Comparison of ENCODE assay signal across 21 cellular contexts in the genomic region with DNA sequence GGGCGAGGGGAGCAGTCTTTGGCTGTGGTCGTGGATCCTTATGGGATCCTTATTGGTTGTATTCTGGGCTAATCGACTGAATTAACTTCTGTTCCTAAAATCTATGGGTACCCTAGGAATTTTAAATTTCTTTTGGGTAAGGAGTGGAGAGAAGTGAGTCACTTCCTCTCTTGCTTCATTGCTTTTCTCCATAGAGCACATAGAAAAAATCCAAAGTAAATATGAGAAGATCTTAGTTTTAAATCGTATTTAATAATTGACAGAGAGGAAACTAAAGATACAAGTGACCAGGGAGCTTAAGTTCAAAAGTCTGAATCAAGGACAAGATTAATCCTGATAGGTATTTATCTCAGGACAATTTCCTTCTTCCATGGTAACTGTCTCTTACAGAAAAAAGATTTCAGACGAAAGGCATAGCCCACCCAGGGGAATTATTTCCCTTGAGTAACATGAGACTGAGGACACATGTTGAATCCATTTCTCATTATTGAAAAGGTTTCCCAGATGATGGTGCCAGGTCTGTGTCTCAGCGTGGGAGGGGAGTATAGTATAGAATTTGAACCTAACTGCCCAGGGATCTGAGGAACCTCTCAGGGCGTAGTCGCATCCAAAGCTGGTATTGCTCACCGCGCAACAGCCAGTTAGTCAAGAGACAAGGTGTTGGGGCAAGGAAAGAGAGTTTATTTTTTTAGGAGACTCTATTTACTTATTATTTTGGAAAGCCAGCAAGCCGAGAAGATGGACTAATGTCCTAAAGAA. TPM values are rescaled to one million over a fixed set of nuclear protein-coding genes. Genes with fewer than 3 reads are reported as not detected.
DNase-seq lines count a peak whose midpoint lies in the region; ATAC-seq, FAIRE-seq and TF ChIP-seq lines count a peak whose summit lies in the region.
"Had no signal": no experiment of that assay in that cellular context is flagged by ENCODE, and none has a peak within 500 bp of the region (broad histone marks: within the 10 kb centered on the region; RNA-seq: fewer than 3 reads in every experiment).

No MANE protein-coding gene starts in this region.

- H2AFZ ChIP-seq in SK-N-SH (ENCODE audit: low read depth), result peak overlapping the region; percentile 20; the same call in 1 of the 2 replicates
- 0 out of 2 replicates have a peak overlapping the region, but pooled peaks have one; percentile 6 for H2AFZ ChIP-seq in Loucy (ENCODE audit: low read length)

- no peak for TF ChIP-seq POLR2A in upper lobe of left lung (IDR thresholded peaks at IDR 0.05)

- intact Hi-C loops in natural killer cell (cut with micrococcal nuclease), result no loop called here

- H3K9me3 ChIP-seq in SK-N-SH (no peaks in the 10 kb centered on the region), Loucy (ENCODE audit: insufficient read depth, low read depth, low read length) (no peaks in the 10 kb centered on the region), upper lobe of left lung (peaks cover 0 to 4% (median 0%) of the 10 kb centered on the region in 4 donors), small intestine (ENCODE audit: control insufficient read depth, low read depth) (no peaks in the 10 kb centered on the region)

- H3K4me2 ChIP-seq in SK-N-SH (no peak overlapping the region), Loucy (ENCODE audit: low read depth, low read length, poor library complexity, severe bottlenecking) (peak overlapping the region; percentile 11)

- no peaks in the 10 kb centered on the region for H3K36me3 Mint-ChIP-seq in natural killer cell
- H3K36me3 Mint-ChIP-seq: CD8-positive, alpha-beta T cell; stimulated activated memory B cell treated with anti-CD40 and anti-IgM and Interleukin-4, amounts not matched to agents 10 μg/mL and 1 μg/mL and 100 μg/mL, for 72 hours had no signal

- H3K9me2 ChIP-seq in SK-N-SH (no peaks in the 10 kb centered on the region), Loucy (replicated peaks; ENCODE audit: low read depth, low read length) (no peaks in the 10 kb centered on the region)

- H3K27ac Mint-ChIP-seq in natural killer cell, result peak overlapping the region; percentile 68 to 84
- H3K27ac Mint-ChIP-seq: activated CD8-positive, alpha-beta T cell treated with anti-CD3 and anti-CD28 coated beads, Interleukin-2, amount 10 ng/mL, durations not matched to agents 7 days and 5 days; CD8-positive, alpha-beta T cell; stimulated activated memory B cell treated with anti-CD40 and anti-IgM and Interleukin-4, amounts not matched to agents 10 μg/mL and 1 μg/mL and 100 μg/mL, for 72 hours had no signal

- no peaks in the 10 kb centered on the region for H3K9me3 Mint-ChIP-seq in natural killer cell
- H3K9me3 Mint-ChIP-seq: activated T-helper 2 cell treated with anti-CD3 and anti-CD28 coated beads, Interferon-gamma antibody, Interleukin-2, Interleukin-4, amounts not matched to agents 10 μg/mL and 5 μg/mL and 100 μg/mL, durations not matched to agents 14 hours and 24 hours and 36 hours; CD8-positive, alpha-beta T cell; stimulated activated memory B cell treated with anti-CD40 and anti-IgM and Interleukin-4, amounts not matched to agents 10 μg/mL and 1 μg/mL and 100 μg/mL, for 72 hours had no signal

- no peak for FAIRE-seq in small intestine (lab: Jason Lieb, UNC)
- FAIRE-seq: GM12891 had no signal

- TF ChIP-seq RAD21 in SK-N-SH (IDR thresholded peaks at IDR 0.05; ENCODE audit: low read length), result no peak

- TF ChIP-seq CTCF in SK-N-SH (IDR thresholded peaks at IDR 0.05), result no peak
- no peak for TF ChIP-seq CTCF in Loucy (conservative IDR thresholded peaks at IDR 0.05; ENCODE audit: low read length)
- TF ChIP-seq CTCF in cardiac fibroblast (IDR thresholded peaks at IDR 0.05; ENCODE audit: low read depth, low read length), result no peak
- TF ChIP-seq CTCF in natural killer cell (IDR thresholded peaks at IDR 0.05), result no peak
- TF ChIP-seq CTCF in upper lobe of left lung (IDR thresholded peaks at IDR 0.05), result no peak

- H3K4me1 Mint-ChIP-seq in natural killer cell, result peaks cover 28 to 30% of the 10 kb centered on the region in 2 donors

- no peaks in the 10 kb centered on the region for H3K27me3 Mint-ChIP-seq in natural killer cell (ENCODE audit: low read depth in 2 of 2)
- H3K27me3 Mint-ChIP-seq: stimulated activated memory B cell treated with anti-CD40 and anti-IgM and Interleukin-4, amounts not matched to agents 10 μg/mL and 1 μg/mL and 100 μg/mL, for 72 hours had no signal

- DNase-seq in SK-N-SH, result no peak
- peak; percentile 27 to 71 for DNase-seq in cardiac fibroblast (ENCODE audit: low read depth in 2 of 2)
- DNase-seq in natural killer cell, result no peak
- DNase-seq in upper lobe of left lung, result no peak
- no peak for DNase-seq in HuH-7.5 (ENCODE audit: low spot score)
- DNase-seq in small intestine, result no peak
- DNase-seq: activated CD8-positive, alpha-beta T cell treated with anti-CD3 and anti-CD28 coated beads, Interleukin-2, amount 10 ng/mL, durations not matched to agents 7 days and 5 days; CD8-positive, alpha-beta T cell; heart right ventricle; left cardiac atrium; NCI-H1930; NCI-H524 had no signal

- H3K4me1 ChIP-seq in SK-N-SH (ENCODE audit: control insufficient read depth in 1 of 2, insufficient read depth in 2 of 2, low read depth in 1 of 2, low read length in 1 of 2) (no peaks in the 10 kb centered on the region; a peak in 1 of 4 replicates), Loucy (ENCODE audit: insufficient read depth, low read length, poor library complexity, severe bottlenecking) (peaks cover 21% of the 10 kb centered on the region), upper lobe of left lung (no peaks in the 10 kb centered on the region), small intestine (ENCODE audit: control insufficient read depth in 2 of 2, insufficient read depth in 1 of 2, low read depth in 1 of 2, low read length in 1 of 2) (no peaks in the 10 kb centered on the region)

- H3K27ac ChIP-seq in SK-N-SH (ENCODE audit: low read depth in 2 of 2, low read length in 1 of 2), result no peak overlapping the region
- no peak overlapping the region for H3K27ac ChIP-seq in upper lobe of left lung
- H3K27ac ChIP-seq in small intestine (ENCODE audit: low read depth in 1 of 2, low read length in 1 of 2), result no peak overlapping the region
- H3K27ac ChIP-seq: coronary artery, heart right ventricle had no signal

- H3K27me3 ChIP-seq in SK-N-SH (ENCODE audit: insufficient read depth) (no peaks in the 10 kb centered on the region), Loucy (ENCODE audit: insufficient read depth, low read length, poor library complexity, severe bottlenecking) (no peaks in the 10 kb centered on the region), upper lobe of left lung (no peaks in the 10 kb centered on the region), small intestine (ENCODE audit: control insufficient read depth in 2 of 2, insufficient read depth in 2 of 2, low read length in 2 of 2) (no peaks in the 10 kb centered on the region)
- H3K27me3 ChIP-seq: heart right ventricle had no signal

- H3K79me2 ChIP-seq in SK-N-SH (ENCODE audit: insufficient read depth), result no peaks in the 10 kb centered on the region
- H3K79me2 ChIP-seq in Loucy (ENCODE audit: insufficient read depth, low read length), result no peaks in the 10 kb centered on the region

- H3F3A ChIP-seq in SK-N-SH (replicated peaks; ENCODE audit: insufficient read depth), result no peaks in the 10 kb centered on the region
- no peaks in the 10 kb centered on the region for H3F3A ChIP-seq in Loucy (ENCODE audit: low read depth)

- H3K36me3 ChIP-seq in SK-N-SH (replicated peaks in 1 of 2; ENCODE audit: control insufficient read depth in 1 of 2, insufficient read depth in 2 of 2, low read length in 1 of 2), result no peaks in the 10 kb centered on the region
- no peaks in the 10 kb centered on the region for H3K36me3 ChIP-seq in Loucy (ENCODE audit: insufficient read depth, low read length)
- no peaks in the 10 kb centered on the region for H3K36me3 ChIP-seq in upper lobe of left lung
- H3K36me3 ChIP-seq in small intestine (ENCODE audit: control insufficient read depth in 2 of 2, insufficient read depth in 2 of 2, low read length in 2 of 2), result no peaks in the 10 kb centered on the region
- H3K36me3 ChIP-seq: heart right ventricle had no signal

- CTCF ChIA-PET in SK-N-SH (lab: Yijun Ruan, JAX), result no interaction called here

- ATAC-seq in SK-N-SH treated with all-trans-retinoic acid at 6 μM for 48 hours (no peak), natural killer cell (peak in 1 of 3 donors; percentile 18), upper lobe of left lung (ENCODE audit: low FRiP score in 2 of 2) (no peak)
- ATAC-seq: CD8-positive, alpha-beta T cell; esophagus mucosa; heart right ventricle; left cardiac atrium; stimulated activated memory B cell treated with anti-CD40 and anti-IgM and Interleukin-4, amounts not matched to agents 10 μg/mL and 1 μg/mL and 100 μg/mL, for 72 hours had no signal

- 81% methylated on average over 11 of the region's 11 CpGs for WGBS in SK-N-SH (ENCODE audit: low lambda C conversion rate)
- 88 to 93% methylated on average over 11 of the region's 11 CpGs for WGBS in upper lobe of left lung, 2 donors
- WGBS in small intestine, 3 donors, result 89 to 91% (median 91%) methylated on average over 11 of the region's 11 CpGs

- H3K4me3 Mint-ChIP-seq in natural killer cell, result peak overlapping the region; percentile 76
- H3K4me3 Mint-ChIP-seq: activated CD8-positive, alpha-beta T cell treated with anti-CD3 and anti-CD28 coated beads, Interleukin-2, amount 10 ng/mL, durations not matched to agents 7 days and 5 days; CD8-positive, alpha-beta T cell; stimulated activated memory B cell treated with anti-CD40 and anti-IgM and Interleukin-4, amounts not matched to agents 10 μg/mL and 1 μg/mL and 100 μg/mL, for 72 hours had no signal

- POLR2A ChIA-PET in SK-N-SH (lab: Yijun Ruan, JAX), result no interaction called here

- no peak overlapping the region for H3K4me3 ChIP-seq in SK-N-SH (ENCODE audit: low read depth in 2 of 2, low read length in 1 of 2)
- H3K4me3 ChIP-seq in Loucy (ENCODE audit: low read length, poor library complexity, severe bottlenecking), result no peak overlapping the region
- H3K4me3 ChIP-seq in cardiac fibroblast (replicated peaks in 1 of 2; ENCODE audit: low read depth in 2 of 2, low read length in 2 of 2), result no peak overlapping the region
- H3K4me3 ChIP-seq in upper lobe of left lung, result no peak overlapping the region
- no peak overlapping the region for H3K4me3 ChIP-seq in small intestine (ENCODE audit: low read depth in 1 of 2, low read length in 2 of 2)
- H3K4me3 ChIP-seq: coronary artery, heart right ventricle had no signal

- no peak for TF ChIP-seq EP300 in SK-N-SH (IDR thresholded peaks at IDR 0.05; ENCODE audit: borderline replicate concordance in 1 of 2, low read depth in 1 of 2, low read length in 1 of 2)
- TF ChIP-seq EP300 in upper lobe of left lung (IDR thresholded peaks at IDR 0.05), result no peak

- H4K20me1 ChIP-seq in SK-N-SH (ENCODE audit: insufficient read depth) (no peaks in the 10 kb centered on the region), Loucy (ENCODE audit: insufficient read depth, low read length, poor library complexity, severe bottlenecking) (no peaks in the 10 kb centered on the region)

- H3K9ac ChIP-seq in SK-N-SH, result no peak overlapping the region
- H3K9ac ChIP-seq in Loucy (ENCODE audit: low read depth, low read length, poor library complexity, severe bottlenecking), result no peak overlapping the region

RNA-seq across cellular contexts. Expression of a gene that starts 28.7 kb away (rescaled TPM):
- not detected in 2 replicates for polyA plus RNA-seq in SK-N-SH (2012; rRNA removed)
- not detected in 2 replicates for polyA plus RNA-seq in SK-N-SH (2012; cell fraction: cytosol; rRNA removed)
- not detected in 2 replicates for polyA plus RNA-seq in SK-N-SH (2012; cell fraction: nucleus; rRNA removed)
- total RNA-seq in natural killer cell, result 10 to 100 TPM; 22.1 to 44.5 (median 24.1) TPM
- under 1 TPM in 4 of 6 donors, not detected in 2; 0.46 to 0.91 (median 0.52) TPM for total RNA-seq in upper lobe of left lung
- 1 to 10 TPM in 1 of 3 donors, under 1 TPM in 1, not detected in 1; 0.09 to 1.4 TPM for polyA plus RNA-seq in small intestine
- total RNA-seq: A172, esophagus mucosa, G401 had no signal

Comparison
In these comparisons a context has a peak if more than half of its experiments do, and no peak if none do; other contexts are left out.
1. DNase-seq: peak in cardiac fibroblast (2 of 2); none in SK-N-SH (single experiment), natural killer cell (single experiment), upper lobe of left lung (0 of 2), HuH-7.5 (single experiment) and small intestine (single experiment).
2. RNA of a gene that starts 28.7 kb away (total RNA-seq): 22.1 to 44.5 TPM in natural killer cell; 0.46 to 0.91 TPM in upper lobe of left lung; every median in the first group is over 10 times any median in the second.